ENCODE assay signal across 8 cellular contexts in the genomic region with DNA sequence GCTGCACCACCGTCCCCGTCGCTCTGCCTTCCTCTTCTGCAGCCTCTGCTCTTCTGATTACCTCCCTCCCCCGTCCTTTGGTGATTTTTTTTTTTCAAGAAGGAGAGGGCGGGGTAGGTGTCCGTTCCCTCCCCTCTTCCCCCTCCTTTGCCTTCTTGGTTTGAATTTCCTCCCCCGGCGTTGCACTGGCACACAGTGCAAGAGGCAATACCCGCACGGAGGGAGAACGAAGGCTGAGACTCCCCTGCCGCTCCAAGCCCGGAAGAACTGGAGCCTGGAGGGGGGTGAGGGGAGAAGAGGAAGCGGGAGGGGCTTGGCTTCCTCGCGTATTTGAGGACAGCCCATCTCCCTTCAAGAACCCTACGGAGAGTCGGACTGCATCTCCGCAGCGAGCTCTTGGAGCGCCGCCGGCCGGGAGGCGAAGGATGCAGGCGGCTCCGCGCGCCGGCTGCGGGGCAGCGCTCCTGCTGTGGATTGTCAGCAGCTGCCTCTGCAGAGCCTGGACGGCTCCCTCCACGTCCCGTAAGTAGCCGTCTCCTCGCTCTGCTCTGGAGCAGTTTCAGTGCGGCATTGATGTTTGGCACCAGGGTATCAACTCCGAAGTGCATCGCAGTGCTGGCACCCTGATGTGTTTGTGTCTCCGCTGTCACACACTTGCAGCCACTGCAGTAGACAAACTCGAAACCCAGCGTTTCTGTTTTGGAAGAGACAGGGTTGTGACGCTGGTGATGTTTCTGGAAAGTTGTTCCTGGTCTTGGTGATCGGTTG. TPM values are rescaled to one million over a fixed set of nuclear protein-coding genes. Genes with fewer than 3 reads are reported as not detected.
DNase-seq lines count a peak whose midpoint lies in the region; ATAC-seq, FAIRE-seq and TF ChIP-seq lines count a peak whose summit lies in the region.

CNTNAP2 (plus strand) TSS at position 350 of the 768 bp plus-strand sequence; CDS start at position 426, 76 bp downstream.

- 3% methylated on average over 25 of the region's 45 CpGs; no CpG with 5 or more reads in 1 of the 2 experiments for WGBS in H1 (ENCODE audit: extremely low coverage in 1 of 2, insufficient coverage in 1 of 2, insufficient read length in 1 of 2, insufficient replicate concordance in 2 of 2, low coverage in 1 of 2, low lambda C conversion rate in 2 of 2, missing lambda C conversion rate in 1 of 2), 2 experiments

- TF ChIP-seq EP300 in H1 (IDR thresholded peaks at IDR 0.05; ENCODE audit: borderline replicate concordance in 1 of 2, low read depth in 2 of 2, low read length in 2 of 2) = peak in 1 of 2 experiments; percentile 27; a peak in 1 of 3 replicates

- no peak within 1 kb of the TSS for H3K56ac ChIP-seq in H1 (replicated peaks; ENCODE audit: insufficient read length, low read depth, low read length)

- peaks cover 3 to 5% of the 10 kb centered on the region in 2 experiments for H4K20me1 ChIP-seq in H1 (replicated peaks in 1 of 2; ENCODE audit: control insufficient read depth in 1 of 2, insufficient read depth in 2 of 2, low read length in 2 of 2)

- no peak within 1 kb of the TSS for H2AK5ac ChIP-seq in H1 (ENCODE audit: low read depth, low read length)

- POLR2A ChIA-PET in H1 (lab: Charles Lee; ENCODE audit: partially characterized antibody) = interaction anchor here (0.5 to 1.3 kb wide), 4 partner anchors 9 to 453 kb away, joined by 3 to 5 read pairs (median 3); no protein-coding TSS in a partner anchor

- H3K27ac ChIP-seq in H1 (ENCODE audit: low read depth, low read length) = no peak within 1 kb of the TSS

- peak in 1 of 2 experiments; percentile 0; a peak in 1 of 4 replicates for TF ChIP-seq RAD21 in H1 (IDR thresholded peaks at IDR 0.05 in 1 of 2, conservative IDR thresholded peaks at IDR 0.05 in 1 of 2; ENCODE audit: low read depth in 2 of 2, low read length in 2 of 2)

- H3K18ac ChIP-seq in H1 (ENCODE audit: extremely low read depth, low read length) = no peak within 1 kb of the TSS; the same call in 1 of the 2 replicates

- H3K79me2 ChIP-seq in H1 (ENCODE audit: control insufficient read depth in 1 of 2, insufficient read depth in 2 of 2, low read length in 2 of 2) = no peaks in the 10 kb centered on the region

- TF ChIP-seq CTCF in H1 (IDR thresholded peaks at IDR 0.05; ENCODE audit: control extremely low read depth in 1 of 3, insufficient read depth in 1 of 3, low read depth in 1 of 3, low read length in 3 of 3) = no peak

- FAIRE-seq in H1 (lab: Jason Lieb, UNC) = no peak
- no peak for FAIRE-seq in GM12892 (lab: Jason Lieb, UNC)

- no peak within 1 kb of the TSS for H2BK120ac ChIP-seq in H1 (replicated peaks; ENCODE audit: low read depth, low read length)

- peaks cover 0 to 7% (median 1%) of the 10 kb centered on the region in 4 experiments; a peak in 5 of 7 replicates for H3K4me1 ChIP-seq in H1 (replicated peaks in 1 of 4; ENCODE audit: control insufficient read depth in 3 of 4, insufficient read depth in 4 of 4, low read length in 3 of 4)

- no peak within 1 kb of the TSS for H3K23ac ChIP-seq in H1 (ENCODE audit: insufficient read length)

- H4K91ac ChIP-seq in H1 (replicated peaks; ENCODE audit: insufficient read length, low read length) = no peak within 1 kb of the TSS

- H2BK15ac ChIP-seq in H1 (ENCODE audit: low read length) = no peak within 1 kb of the TSS

- no peaks in the 10 kb centered on the region for H3K79me1 ChIP-seq in H1 (ENCODE audit: low read depth, low read length)

- no peak within 1 kb of the TSS; a peak in 1 of 7 replicates for H3K9ac ChIP-seq in H1 (replicated peaks in 1 of 4; ENCODE audit: extremely low read depth in 1 of 4, low read depth in 3 of 4, low read length in 3 of 4)

- peak within 1 kb of the TSS; percentile 91 for H2AFZ ChIP-seq in H1 (ENCODE audit: low read length)

- no peak within 1 kb of the TSS for H2BK5ac ChIP-seq in H1 (ENCODE audit: low read depth, low read length)

- H4K8ac ChIP-seq in H1 (ENCODE audit: extremely low read depth, insufficient read depth, low read length) = no peak within 1 kb of the TSS

- peak within 1 kb of the TSS; percentile 64 to 70 (median 66) for H3K4me3 ChIP-seq in H1 (ENCODE audit: extremely low read depth in 1 of 4, insufficient read depth in 2 of 4, low read depth in 3 of 4, low read length in 4 of 4)

- H3K36me3 ChIP-seq in H1 (ENCODE audit: control insufficient read depth in 2 of 4, insufficient read depth in 4 of 4, low read length in 3 of 4) = no peaks in the 10 kb centered on the region

- no peaks in the 10 kb centered on the region for H3K9me3 ChIP-seq in H1 (ENCODE audit: insufficient read depth in 2 of 2, low read depth in 1 of 2, low read length in 1 of 2)

- H3K14ac ChIP-seq in H1 (ENCODE audit: insufficient read length) = no peak within 1 kb of the TSS

- H3K4ac ChIP-seq in H1 (replicated peaks; ENCODE audit: insufficient read length, low read depth, low read length) = no peak within 1 kb of the TSS

- peak within 1 kb of the TSS; percentile 90 to 99 for H3K4me2 ChIP-seq in H1 (ENCODE audit: insufficient read depth in 1 of 2, low read depth in 2 of 2, low read length in 2 of 2)

- DNase-seq in Ammon's horn (ENCODE audit: low spot score) = peak; percentile 43
- peak; percentile 10 for DNase-seq in RPMI7951 (ENCODE audit: low read depth)
- peak; percentile 50 to 72 for DNase-seq in H1 (ENCODE audit: low read depth in 1 of 2, low spot score in 2 of 2)
- peak; percentile 10 for DNase-seq in midbrain (lab: John Stamatoyannopoulos, UW)
- DNase-seq in GM12892 (ENCODE audit: insufficient read length) = no peak
- no peak for DNase-seq in effector CD4-positive, alpha-beta T cell

- CTCF ChIA-PET in H1 (lab: Charles Lee; ENCODE audit: partially characterized antibody) = interaction anchor here (0.5 to 2.7 kb wide), 12 partner anchors 9 to 1086 kb away, joined by 3 to 14 read pairs (median 3); no protein-coding TSS in a partner anchor

- peaks cover 16% of the 10 kb centered on the region for H3K23me2 ChIP-seq in H1 (ENCODE audit: low read depth, low read length)

- ATAC-seq in HG03135 (IDR thresholded peaks at IDR 0.05; ENCODE audit: unreplicated experiment) = peak; percentile 37
- no peak for ATAC-seq in HG03342 (IDR thresholded peaks at IDR 0.05; ENCODE audit: unreplicated experiment)

- H2BK12ac ChIP-seq in H1 (ENCODE audit: low read depth, low read length) = no peak within 1 kb of the TSS

- TF ChIP-seq POLR2A in H1 (IDR thresholded peaks at IDR 0.05; ENCODE audit: control extremely low read depth in 1 of 2, low read depth in 2 of 2, low read length in 2 of 2) (no peak), GM12892 (IDR thresholded peaks at IDR 0.05; ENCODE audit: low read depth, low read length) (no peak)

- no peak within 1 kb of the TSS for H2BK20ac ChIP-seq in H1 (ENCODE audit: low read length)

- H4K5ac ChIP-seq in H1 (ENCODE audit: insufficient read length, low read depth, low read length) = no peak within 1 kb of the TSS

- H3K27me3 ChIP-seq in H1 (replicated peaks in 1 of 4; ENCODE audit: control insufficient read depth in 3 of 4, extremely low read depth in 1 of 4, insufficient read depth in 3 of 4, low read length in 3 of 4) = peaks cover 0 to 9% (median 3%) of the 10 kb centered on the region in 4 experiments; a peak in 3 of 7 replicates

TF ChIP-seq in H1, 55 proteins besides CTCF, POLR2A, EP300 and RAD21 (continues in another document):
- TF ChIP-seq MAX (IDR thresholded peaks at IDR 0.05) (no peak), HDAC2 (IDR thresholded peaks at IDR 0.05; ENCODE audit: borderline replicate concordance in 1 of 2, low read depth in 2 of 2, low read length in 2 of 2) (peak in 1 of 2 experiments; percentile 39; a peak in 1 of 4 replicates), ATF2 (IDR thresholded peaks at IDR 0.05; ENCODE audit: low read length) (no peak), BRCA1 (IDR thresholded peaks at IDR 0.05; ENCODE audit: low read depth, low read length) (no peak), CHD2 (IDR thresholded peaks at IDR 0.05; ENCODE audit: low read length) (no peak), JUN (IDR thresholded peaks at IDR 0.05; ENCODE audit: low read depth, low read length) (no peak), NRF1 (IDR thresholded peaks at IDR 0.05; ENCODE audit: low read depth, low read length) (no peak), RBBP5 (IDR thresholded peaks at IDR 0.05; ENCODE audit: borderline replicate concordance, low read depth, low read length) (peak; percentile 74; the same call in 1 of the 2 replicates), RNF2 (IDR thresholded peaks at IDR 0.05; ENCODE audit: borderline replicate concordance, low read depth, low read length, missing control alignments, poor library complexity, severe bottlenecking) (no peak), TAF1 (IDR thresholded peaks at IDR 0.05; ENCODE audit: low read depth, low read length) (0 out of 2 replicates have a peak, but pooled peaks have one; percentile 34), KDM4A (IDR thresholded peaks at IDR 0.05; ENCODE audit: low read depth, low read length, severe bottlenecking) (peak; percentile 79), CREB1 (IDR thresholded peaks at IDR 0.05) (0 out of 2 replicates have a peak, but pooled peaks have one; percentile 4)

RNA-seq across cellular contexts. Expression of gene CNTNAP2, which starts in this region (rescaled TPM):
- not detected in 2 replicates for total RNA-seq in RPMI7951 (2014; rRNA removed; shearing (Covaris generic))
- total RNA-seq in H1 (2021; fragmentation: NEBNext Ultra II Directional; extraction: Animal tissue kit (Norgen Biotek cat#: 25700)) = 69.1 and 71.0 TPM in 2 replicates
- 22.6 and 27.9 TPM in 2 replicates for polyA plus RNA-seq in H1 (2011; rRNA removed)
- 26.4 TPM for polyA plus RNA-seq in H1 (2011; cell fraction: cytosol; rRNA removed)
- polyA plus RNA-seq in H1 (2011; cell fraction: nucleus; rRNA removed) = 32.5 TPM
- polyA plus RNA-seq in H1 (2012, experiment 1 of 2) = 21.7 to 34.3 TPM (median 26.0 TPM) in 4 replicates
- polyA plus RNA-seq in H1 (2012, experiment 2 of 2) = 3.3 TPM
- polyA plus RNA-seq in H1 (2013, experiment 1 of 2) = 79.5 TPM
- polyA plus RNA-seq in H1 (2013, experiment 2 of 2) = 75.8 TPM
- 35.1 and 45.1 TPM in 2 replicates for polyA minus RNA-seq in H1 (2011; rRNA and poly(A)+ RNA removed)
- polyA minus RNA-seq in H1 (2011; cell fraction: cytosol; rRNA and poly(A)+ RNA removed) = 23.9 TPM
- 65.0 TPM for polyA minus RNA-seq in H1 (2011; cell fraction: nucleus; rRNA and poly(A)+ RNA removed)
- not detected for polyA plus RNA-seq in GM12892 (2012; ENCODE audit: missing spikeins)

Comparison
In these comparisons a context has a peak if more than half of its experiments do, and no peak if none do; other contexts are left out.
1. RNA of gene CNTNAP2 (total RNA-seq): 69.1 to 71.0 TPM in H1; not detected in RPMI7951; every median in the first group is over 10 times any median in the second.
2. Peak in DNase-seq in RPMI7951; RNA of the gene not detected or under 1 TPM.
3. DNase-seq: peak in Ammon's horn (single experiment), H1 (2 of 2) and midbrain (single experiment); none in GM12892 (single experiment) and effector CD4-positive, alpha-beta T cell (single experiment).